Comparison of ENCODE assay signal across 8 cellular contexts in genomic region chr5:136082390-136083193, GRCh38. TPM values are rescaled to one million over a fixed set of nuclear protein-coding genes. Genes with fewer than 3 reads are reported as not detected.
DNase-seq lines count a peak whose midpoint lies in the region; ATAC-seq and TF ChIP-seq lines count a peak whose summit lies in the region.

No MANE protein-coding gene starts in this region.

- H3K27ac ChIP-seq in 22Rv1 (no peak overlapping the region), osteoblast (ENCODE audit: low read depth, low read length) (no peak overlapping the region)

- no peaks in the 10 kb centered on the region for H3K79me2 ChIP-seq in osteoblast (ENCODE audit: insufficient read depth, low read length)

- H3K4me3 ChIP-seq in GM12875 (ENCODE audit: low read depth, low read length) (no peak overlapping the region), fibroblast of pulmonary artery (replicated peaks; ENCODE audit: low read depth, low read length) (no peak overlapping the region), osteoblast (ENCODE audit: insufficient read depth, low read length) (no peak overlapping the region)

- no peaks in the 10 kb centered on the region for H3K36me3 ChIP-seq in osteoblast (ENCODE audit: insufficient read depth, low read length)

- DNase-seq in NOMO-1 treated with DMSO at 0.1 percent for 48 hours (lab: John Stamatoyannopoulos, UW; ENCODE audit: unreplicated experiment) (peak; percentile 31), activated T-cell treated with anti-CD3 and anti-CD28 coated beads for 1 hour (ENCODE audit: low read depth) (peak; percentile 28), fibroblast of pulmonary artery (ENCODE audit: low read depth) (peak; percentile 84), osteoblast (ENCODE audit: insufficient read length, low spot score, missing footprints) (peak; percentile 78), ureter (ENCODE audit: low spot score) (peak; percentile 85)

- peaks cover 3% of the 10 kb centered on the region for H3K4me1 ChIP-seq in osteoblast (ENCODE audit: insufficient read depth, low read length)

- H3K27me3 ChIP-seq in osteoblast (ENCODE audit: insufficient read depth, low read length): no peaks in the 10 kb centered on the region

- ATAC-seq in GM18858 (IDR thresholded peaks at IDR 0.05; ENCODE audit: unreplicated experiment): no peak

- H2AFZ ChIP-seq in osteoblast (ENCODE audit: low read length): no peak overlapping the region

- H4K20me1 ChIP-seq in osteoblast (ENCODE audit: insufficient read depth, low read length): no peaks in the 10 kb centered on the region

- peak; percentile 90 for TF ChIP-seq CTCF in 22Rv1 (IDR thresholded peaks at IDR 0.05)
- peak; percentile 75 for TF ChIP-seq CTCF in GM12875 (IDR thresholded peaks at IDR 0.05; ENCODE audit: borderline replicate concordance, insufficient read depth, low read depth, low read length)
- TF ChIP-seq CTCF in fibroblast of pulmonary artery (IDR thresholded peaks at IDR 0.05; ENCODE audit: low read length, missing control alignments): peak; percentile 96
- TF ChIP-seq CTCF in osteoblast (IDR thresholded peaks at IDR 0.05; ENCODE audit: extremely low read depth, low read depth, low read length): peak; percentile 94

- no peak overlapping the region for H3K4me2 ChIP-seq in osteoblast (ENCODE audit: insufficient read depth, low read length)

- no peaks in the 10 kb centered on the region for H3K9me3 ChIP-seq in osteoblast (ENCODE audit: low read depth, low read length)

RNA-seq across cellular contexts. Expression of gene SMAD5, which starts 50.1 kb away (rescaled TPM):
- total RNA-seq in osteoblast (58.6 and 61.6 TPM in 2 replicates), ureter (86.3 TPM)

RNA-seq across cellular contexts. Expression of gene TGFBI, which starts 53.8 kb away (rescaled TPM):
- total RNA-seq in osteoblast (1,700 and 2,120 TPM in 2 replicates), ureter (147 TPM)

Comparison
In these comparisons a context has a peak if more than half of its experiments do, and no peak if none do; other contexts are left out.
1. DNase-seq: peak in every context shown above with its lines; median percentile 85 in ureter; 84 in fibroblast of pulmonary artery; 78 in osteoblast; 31 in NOMO-1 treated with DMSO at 0.1 percent for 48 hours; 28 in activated T-cell treated with anti-CD3 and anti-CD28 coated beads for 1 hour.
2. RNA of gene TGFBI, which starts 53.8 kb away (total RNA-seq): 1,700 to 2,120 TPM in osteoblast; 147 TPM in ureter (single experiment); every median in the first group is over 10 times any median in the second.
3. Peak in every context shown above with its lines, with median percentiles within 50 percentile points of each other: CTCF ChIP-seq.